Comparison of ENCODE assay signal across 23 cellular contexts in the genomic region with DNA sequence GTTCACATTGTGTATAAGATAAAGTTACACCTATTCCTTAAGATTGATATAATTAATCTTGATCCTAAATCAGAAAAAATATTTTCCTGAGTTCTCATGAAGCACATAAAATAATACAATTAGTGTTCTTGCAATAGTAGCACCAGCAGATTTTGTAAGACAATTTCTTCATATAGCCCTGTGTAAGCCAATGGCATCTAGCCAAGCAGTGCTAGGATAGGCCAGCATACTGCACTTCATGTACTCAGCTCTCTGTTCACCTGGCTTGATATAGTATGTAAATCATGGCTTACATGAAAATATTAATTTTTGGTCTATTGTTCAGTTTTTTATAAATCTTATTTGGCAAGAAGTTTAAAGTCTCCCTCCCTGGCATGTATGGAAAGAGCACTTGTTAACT. TPM values are rescaled to one million over a fixed set of nuclear protein-coding genes. Genes with fewer than 3 reads are reported as not detected.
DNase-seq lines count a peak whose midpoint lies in the region; ATAC-seq and TF ChIP-seq lines count a peak whose summit lies in the region.
"Had no signal": no experiment of that assay in that cellular context is flagged by ENCODE, and none has a peak within 500 bp of the region (broad histone marks: within the 10 kb centered on the region; RNA-seq: fewer than 3 reads in every experiment).

No MANE protein-coding gene starts in this region.

- H3K9me3 ChIP-seq in Loucy (ENCODE audit: insufficient read depth, low read depth, low read length), result no peaks in the 10 kb centered on the region
- H3K9me3 ChIP-seq: BE2C had no signal

- no peaks in the 10 kb centered on the region for H4K20me1 ChIP-seq in Loucy (ENCODE audit: insufficient read depth, low read length, poor library complexity, severe bottlenecking)

- no peak for TF ChIP-seq CTCF in Loucy (conservative IDR thresholded peaks at IDR 0.05; ENCODE audit: low read length)
- no peak for TF ChIP-seq CTCF in cardiac fibroblast (IDR thresholded peaks at IDR 0.05; ENCODE audit: low read depth, low read length)
- no peak for TF ChIP-seq CTCF in foreskin keratinocyte (conservative IDR thresholded peaks at IDR 0.05)

- H3K4me1 ChIP-seq in Loucy (ENCODE audit: insufficient read depth, low read length, poor library complexity, severe bottlenecking) (peaks cover 24% of the 10 kb centered on the region), foreskin keratinocyte (peaks cover 7% of the 10 kb centered on the region)
- H3K4me1 ChIP-seq: BE2C had no signal

- peak overlapping the region; percentile 63 for H3K9ac ChIP-seq in Loucy (ENCODE audit: low read depth, low read length, poor library complexity, severe bottlenecking)

- ATAC-seq in foreskin keratinocyte, result peak; percentile 43
- ATAC-seq in GM18498 (IDR thresholded peaks at IDR 0.05; ENCODE audit: unreplicated experiment), result no peak
- ATAC-seq: GM12878, K562, PC-3 had no signal

- peak overlapping the region; percentile 61 for H3K4me2 ChIP-seq in Loucy (ENCODE audit: low read depth, low read length, poor library complexity, severe bottlenecking)

- peaks cover 27% of the 10 kb centered on the region for H3K79me2 ChIP-seq in Loucy (ENCODE audit: insufficient read depth, low read length)

- DNase-seq in DMS153 (lab: John Stamatoyannopoulos, UW) (peak; percentile 20), DMS153 treated with DMSO at 0.1 percent for 48 hours (lab: John Stamatoyannopoulos, UW; ENCODE audit: unreplicated experiment) (no peak), cardiac fibroblast (ENCODE audit: low read depth in 2 of 2) (peak; percentile 16 to 19), foreskin keratinocyte (peak in 1 of 2 donors; percentile 63), foreskin melanocyte (no peak)
- DNase-seq in activated CD8-positive, alpha-beta memory T cell treated with anti-CD3 and anti-CD28 coated beads, Interleukin-2, amount 50 U/mL, for 4 hours, result no peak
- DNase-seq: BE2C; Calu3; CD4-positive, alpha-beta T cell; DND-41; GDM1; GOT3; NCI-H1092; NCI-H1694; NCI-H526 treated with DMSO at 0.1 percent for 48 hours; PC-3 had no signal

- H3K4me3 ChIP-seq in Loucy (ENCODE audit: low read length, poor library complexity, severe bottlenecking), result peak overlapping the region; percentile 59
- no peak overlapping the region for H3K4me3 ChIP-seq in cardiac fibroblast (replicated peaks in 1 of 2; ENCODE audit: low read depth in 2 of 2, low read length in 2 of 2)
- H3K4me3 ChIP-seq: GM12878, K562 had no signal

- H3F3A ChIP-seq in Loucy (ENCODE audit: low read depth), result no peaks in the 10 kb centered on the region

- no peak overlapping the region for H2AFZ ChIP-seq in Loucy (ENCODE audit: low read length)

- H3K27ac ChIP-seq in foreskin keratinocyte, result no peak overlapping the region
- H3K27ac ChIP-seq: 22Rv1 had no signal

- H3K27me3 ChIP-seq in Loucy (ENCODE audit: insufficient read depth, low read length, poor library complexity, severe bottlenecking), result no peaks in the 10 kb centered on the region
- H3K27me3 ChIP-seq in foreskin keratinocyte, result no peaks in the 10 kb centered on the region
- H3K27me3 ChIP-seq: BE2C had no signal

- no peaks in the 10 kb centered on the region for H3K36me3 ChIP-seq in Loucy (ENCODE audit: insufficient read depth, low read length)
- H3K36me3 ChIP-seq: BE2C had no signal

- H3K9me2 ChIP-seq in Loucy (replicated peaks; ENCODE audit: low read depth, low read length), result no peaks in the 10 kb centered on the region

RNA-seq across cellular contexts. Expression of a gene that starts 1.9 kb away (rescaled TPM):
- total RNA-seq in foreskin keratinocyte, result not detected in 2 replicates
- not detected in 2 replicates for polyA plus RNA-seq in foreskin keratinocyte
- total RNA-seq: Calu3; CD4-positive, alpha-beta T cell; GM12878; K562; PC-3; SK-MEL-5 had no signal
- polyA plus RNA-seq: AG04450, K562 had no signal

RNA-seq across cellular contexts. Expression of a gene that starts 14.0 kb away (rescaled TPM):
- 0.51 and 1.4 TPM in 2 replicates for total RNA-seq in foreskin keratinocyte
- polyA plus RNA-seq in foreskin keratinocyte, result 0.46 and 1.2 TPM in 2 replicates
- total RNA-seq: Calu3, PC-3 had no signal

RNA-seq across cellular contexts. Expression of a gene that starts 49.0 kb away (rescaled TPM):
- not detected in 2 replicates for total RNA-seq in foreskin keratinocyte
- polyA plus RNA-seq in foreskin keratinocyte, result not detected in 2 replicates
- total RNA-seq: Calu3; CD4-positive, alpha-beta T cell; GM12878; K562; PC-3; SK-MEL-5 had no signal
- polyA plus RNA-seq: AG04450, GM12878, K562 had no signal

RNA-seq across cellular contexts. Expression of a gene that starts 55.9 kb away (rescaled TPM):
- total RNA-seq in foreskin keratinocyte, result 0.07 and 0.48 TPM in 2 replicates
- polyA plus RNA-seq in foreskin keratinocyte, result 0.07 and 0.11 TPM in 2 replicates
- total RNA-seq: Calu3, PC-3, SK-MEL-5 had no signal
- polyA plus RNA-seq: AG04450 had no signal

Comparison
In these comparisons a context has a peak if more than half of its experiments do, and no peak if none do; other contexts are left out.
1. DNase-seq: peak in DMS153 (single experiment) and cardiac fibroblast (2 of 2); none in DMS153 treated with DMSO at 0.1 percent for 48 hours (single experiment), foreskin melanocyte (single experiment) and activated CD8-positive, alpha-beta memory T cell treated with anti-CD3 and anti-CD28 coated beads, Interleukin-2, amount 50 U/mL, for 4 hours (single experiment).